In the genomic region with DNA sequence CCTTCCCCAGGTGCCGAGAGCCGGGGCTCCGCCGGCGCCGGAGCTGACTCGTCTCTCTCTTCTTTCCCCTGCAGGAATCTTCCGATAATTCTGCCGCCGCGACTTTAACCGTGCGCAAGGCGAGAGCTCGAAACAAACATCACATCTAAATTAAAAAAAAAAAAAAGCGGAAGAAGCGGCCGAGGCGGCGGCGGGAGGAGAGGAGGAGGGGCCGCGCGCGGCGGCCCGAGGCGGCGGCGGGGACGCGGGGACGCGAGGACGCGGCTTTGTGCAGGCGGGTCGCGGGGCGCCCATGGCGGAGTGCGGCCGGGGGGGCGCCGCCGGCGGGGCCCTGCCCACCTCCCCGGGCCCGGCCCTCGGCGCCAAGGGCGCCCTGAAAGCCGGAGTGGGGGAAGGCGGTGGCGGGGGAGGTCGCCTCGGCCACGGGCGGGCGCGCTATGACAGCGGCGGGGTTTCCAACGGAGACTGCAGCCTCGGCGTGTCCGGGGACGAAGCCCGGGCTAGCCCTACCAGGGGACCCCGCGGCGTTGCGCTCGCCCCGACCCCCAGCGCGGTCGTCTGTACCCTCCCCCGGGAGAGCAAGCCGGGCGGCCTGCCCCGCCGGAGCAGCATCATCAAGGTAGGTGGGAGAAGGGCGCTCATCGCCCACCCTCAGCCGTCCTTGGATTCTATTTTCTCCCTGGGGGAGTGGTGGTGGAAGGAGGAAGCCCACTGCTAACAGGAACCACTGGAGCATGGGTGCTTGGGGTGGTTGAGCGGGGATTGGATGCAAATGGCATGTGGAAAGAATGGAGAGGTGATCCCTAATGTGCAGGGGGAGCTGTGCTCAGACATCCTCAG, we compare ENCODE assay signal across 8 cellular contexts. TPM values are rescaled to one million over a fixed set of nuclear protein-coding genes. Genes with fewer than 3 reads are reported as not detected.
DNase-seq lines count a peak whose midpoint lies in the region; ATAC-seq and TF ChIP-seq lines count a peak whose summit lies in the region.

A gene (plus strand): TSS at position 208 of the 840 bp plus-strand sequence. CDS start 85 bp downstream, at position 293.

- H3K4me1 ChIP-seq in CD8-positive, alpha-beta T cell (ENCODE audit: insufficient read depth, low read length), result peaks cover 23% of the 10 kb centered on the region
- H3K4me1 ChIP-seq in ascending aorta, result peaks cover 0 to 20% of the 10 kb centered on the region in 2 donors
- peaks cover 8% of the 10 kb centered on the region for H3K4me1 ChIP-seq in hepatocyte (ENCODE audit: insufficient read depth)
- peaks cover 63 to 66% of the 10 kb centered on the region in 2 donors for H3K4me1 ChIP-seq in gastrocnemius medialis

- H3K36me3 Mint-ChIP-seq in CD8-positive, alpha-beta T cell, result peaks cover 15% of the 10 kb centered on the region
- peaks cover 16% of the 10 kb centered on the region for H3K36me3 Mint-ChIP-seq in T-helper 1 cell treated with Interleukin-12 subunit alpha and Interleukin-12 subunit beta and Interleukin-4 antibody, amounts not matched to agents 30 μg/mL and 1 μg/mL, for 36 hours (ENCODE audit: low read depth)

- peak in 1 of 2 donors; percentile 59 for TF ChIP-seq POLR2A in gastrocnemius medialis (IDR thresholded peaks at IDR 0.05)

- H3K4me3 ChIP-seq in CD8-positive, alpha-beta T cell (ENCODE audit: low read depth, low read length), result peak within 1 kb of the TSS; percentile 67
- H3K4me3 ChIP-seq in ascending aorta, result peak within 1 kb of the TSS; percentile 84 to 95
- peak within 1 kb of the TSS; percentile 91 for H3K4me3 ChIP-seq in hepatocyte
- H3K4me3 ChIP-seq in gastrocnemius medialis, result peak within 1 kb of the TSS; percentile 87 to 93 (median 90)

- no peaks in the 10 kb centered on the region for H3K9me2 ChIP-seq in hepatocyte (replicated peaks; ENCODE audit: insufficient read depth)

- no peaks in the 10 kb centered on the region for H3K27me3 ChIP-seq in CD8-positive, alpha-beta T cell (ENCODE audit: insufficient read depth, low read length)
- no peaks in the 10 kb centered on the region for H3K27me3 ChIP-seq in ascending aorta
- no peaks in the 10 kb centered on the region for H3K27me3 ChIP-seq in hepatocyte
- no peaks in the 10 kb centered on the region for H3K27me3 ChIP-seq in gastrocnemius medialis

- in situ Hi-C loops in gastrocnemius medialis (cut with MboI; ENCODE audit: low sequenced_read_pairs in 4 of 4), result no loop called here

- peak within 1 kb of the TSS; percentile 96 for H3K4me2 ChIP-seq in hepatocyte

- no peaks in the 10 kb centered on the region for H3K27me3 Mint-ChIP-seq in CD8-positive, alpha-beta T cell (ENCODE audit: low read depth)
- H3K27me3 Mint-ChIP-seq in T-helper 1 cell treated with Interleukin-12 subunit alpha and Interleukin-12 subunit beta and Interleukin-4 antibody, amounts not matched to agents 30 μg/mL and 1 μg/mL, for 36 hours (ENCODE audit: low read depth), result peaks cover 9% of the 10 kb centered on the region

- intact Hi-C loops in CD8-positive, alpha-beta T cell (cut with DNase I, micrococcal nuclease), result loop anchor here (1.0 to 10.0 kb wide), 18 partner anchors 16 to 1557 kb away; a partner anchor contains a TSS
- intact Hi-C loops in ascending aorta (cut with DNase I), result loop anchor here (2.0 to 10.0 kb wide), 3 partner anchors 280 to 348 kb away; a partner anchor contains a TSS
- intact Hi-C loops in gastrocnemius medialis (cut with DNase I; ENCODE audit: low total_unique reads), result loop anchor here (2.0 to 5.0 kb wide), 4 partner anchors 43 to 256 kb away; no protein-coding TSS in a partner anchor

- peaks cover 34% of the 10 kb centered on the region for H3K79me2 ChIP-seq in hepatocyte

- H3K9me3 ChIP-seq in CD8-positive, alpha-beta T cell (ENCODE audit: low read length), result no peaks in the 10 kb centered on the region
- no peaks in the 10 kb centered on the region for H3K9me3 ChIP-seq in ascending aorta
- no peaks in the 10 kb centered on the region for H3K9me3 ChIP-seq in hepatocyte (ENCODE audit: low read depth)
- no peaks in the 10 kb centered on the region for H3K9me3 ChIP-seq in gastrocnemius medialis

- peak; percentile 60 for ATAC-seq in CD8-positive, alpha-beta T cell
- ATAC-seq in GM19467 (IDR thresholded peaks at IDR 0.05; ENCODE audit: unreplicated experiment) (peak; percentile 41), gastrocnemius medialis (peak; percentile 43 to 50)

- peak within 1 kb of the TSS; percentile 98 for H3K27ac Mint-ChIP-seq in CD8-positive, alpha-beta T cell
- peak within 1 kb of the TSS; percentile 98 for H3K27ac Mint-ChIP-seq in T-helper 1 cell treated with Interleukin-12 subunit alpha and Interleukin-12 subunit beta and Interleukin-4 antibody, amounts not matched to agents 30 μg/mL and 1 μg/mL, for 36 hours

- WGBS in hepatocyte (ENCODE audit: low lambda C conversion rate, missing lambda C conversion rate), result under 1% methylated on average over 21 of the region's 87 CpGs

- peak; percentile 53 to 86 (median 73) for DNase-seq in CD8-positive, alpha-beta T cell
- DNase-seq in HT-29 (ENCODE audit: low spot score) (peak; percentile 45), ascending aorta (ENCODE audit: low spot score in 2 of 2) (peak in 1 of 2 donors; percentile 67), hepatocyte (ENCODE audit: low spot score) (peak; percentile 62), gastrocnemius medialis (no peak), DMS153 treated with DMSO at 0.1 percent for 48 hours (lab: John Stamatoyannopoulos, UW; ENCODE audit: unreplicated experiment) (no peak)

- H3K9me3 Mint-ChIP-seq in CD8-positive, alpha-beta T cell, result no peaks in the 10 kb centered on the region
- H3K9me3 Mint-ChIP-seq in T-helper 1 cell treated with Interleukin-12 subunit alpha and Interleukin-12 subunit beta and Interleukin-4 antibody, amounts not matched to agents 30 μg/mL and 1 μg/mL, for 36 hours, result no peaks in the 10 kb centered on the region

- H4K20me1 ChIP-seq in hepatocyte (ENCODE audit: insufficient read depth, poor library complexity, severe bottlenecking), result no peaks in the 10 kb centered on the region

- H3K4me3 Mint-ChIP-seq in CD8-positive, alpha-beta T cell, result peak within 1 kb of the TSS; percentile 97
- H3K4me3 Mint-ChIP-seq in T-helper 1 cell treated with Interleukin-12 subunit alpha and Interleukin-12 subunit beta and Interleukin-4 antibody, amounts not matched to agents 30 μg/mL and 1 μg/mL, for 36 hours, result peak within 1 kb of the TSS; percentile 97

- no peaks in the 10 kb centered on the region for H3K36me3 ChIP-seq in CD8-positive, alpha-beta T cell (ENCODE audit: insufficient read depth, low read length)
- H3K36me3 ChIP-seq in ascending aorta (no peaks in the 10 kb centered on the region), hepatocyte (replicated peaks; ENCODE audit: insufficient read depth, low read depth) (no peaks in the 10 kb centered on the region), gastrocnemius medialis (no peaks in the 10 kb centered on the region)

- no peak for TF ChIP-seq CTCF in CD8-positive, alpha-beta T cell (IDR thresholded peaks at IDR 0.05)
- TF ChIP-seq CTCF in ascending aorta (IDR thresholded peaks at IDR 0.05) (no peak), hepatocyte (IDR thresholded peaks at IDR 0.05; ENCODE audit: poor library complexity) (no peak), gastrocnemius medialis (IDR thresholded peaks at IDR 0.05 in 4 of 5, conservative IDR thresholded peaks at IDR 0.05 in 1 of 5) (no peak)

- CTCF ChIA-PET in CD8-positive, alpha-beta T cell (lab: Charles Lee), result interaction anchor here (0.6 to 2.7 kb wide), 18 partner anchors 12 to 1744 kb away, joined by 3 to 25 read pairs (median 6); no protein-coding TSS in a partner anchor

- peak within 1 kb of the TSS; percentile 99 for H2AFZ ChIP-seq in hepatocyte

- H3K27ac ChIP-seq in CD8-positive, alpha-beta T cell (ENCODE audit: low read depth, low read length), result peak within 1 kb of the TSS; percentile 70
- H3K27ac ChIP-seq in ascending aorta (peak within 1 kb of the TSS; percentile 86 to 90), hepatocyte (peak within 1 kb of the TSS; percentile 83), gastrocnemius medialis (peak within 1 kb of the TSS; percentile 93 to 98 (median 96))

- peaks cover 41% of the 10 kb centered on the region for H3K4me1 Mint-ChIP-seq in CD8-positive, alpha-beta T cell (ENCODE audit: low read depth)
- H3K4me1 Mint-ChIP-seq in T-helper 1 cell treated with Interleukin-12 subunit alpha and Interleukin-12 subunit beta and Interleukin-4 antibody, amounts not matched to agents 30 μg/mL and 1 μg/mL, for 36 hours (ENCODE audit: low read depth), result peaks cover 36% of the 10 kb centered on the region

- POLR2A ChIA-PET in CD8-positive, alpha-beta T cell (lab: Charles Lee), result interaction anchor here (0.6 to 3.1 kb wide), 16 partner anchors 11 to 267 kb away, joined by 3 to 37 read pairs (median 4); no protein-coding TSS in a partner anchor

RNA-seq across cellular contexts. Expression of the gene that starts here (rescaled TPM):
- total RNA-seq in CD8-positive, alpha-beta T cell, result 10 to 100 TPM; 33.1 to 35.8 TPM
- total RNA-seq in HT-29 (2014; rRNA removed; shearing (Covaris generic)), result 2.5 and 3.0 TPM in 2 replicates
- total RNA-seq in ascending aorta (2.9 TPM), hepatocyte (14.2 and 15.1 TPM in 2 replicates), gastrocnemius medialis (10 to 100 TPM; 23.9 to 37.2 (median 32.7) TPM)
- polyA plus RNA-seq in hepatocyte, result 3.2 and 4.9 TPM in 2 replicates

Comparison
In these comparisons a context has a peak if more than half of its experiments do, and no peak if none do; other contexts are left out.
1. DNase-seq: peak in CD8-positive, alpha-beta T cell (7 of 7), HT-29 (single experiment) and hepatocyte (single experiment); none in gastrocnemius medialis (0 of 2) and DMS153 treated with DMSO at 0.1 percent for 48 hours (single experiment).
2. Peak in every context shown above with its lines, with median percentiles within 50 percentile points of each other: ATAC-seq, H3K27ac ChIP-seq and H3K4me3 ChIP-seq.